In the genomic region with DNA sequence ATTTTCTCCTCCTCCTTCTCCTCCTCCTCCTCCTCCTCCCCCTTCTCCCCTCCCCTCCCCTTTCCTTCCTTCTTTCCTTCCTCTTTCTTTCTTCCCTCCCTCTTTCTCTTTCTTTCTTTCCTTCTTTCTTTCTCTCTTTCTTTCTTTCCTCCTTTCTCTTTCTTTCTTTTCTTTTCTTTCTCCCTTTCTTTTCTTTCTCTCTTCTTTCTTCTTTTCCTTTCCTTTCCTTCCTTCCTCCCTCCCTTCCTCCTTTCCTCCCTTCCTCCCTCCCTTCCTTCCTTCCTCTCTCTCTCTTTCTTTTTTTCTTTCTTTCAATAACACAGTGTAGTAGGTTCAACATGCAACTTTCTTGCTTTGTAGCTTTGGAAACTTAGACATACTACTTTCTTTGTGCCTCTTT, we compare ENCODE assay signal across 38 cellular contexts. TPM values are rescaled to one million over a fixed set of nuclear protein-coding genes. Genes with fewer than 3 reads are reported as not detected.
"Had no signal": no experiment of that assay in that cellular context is flagged by ENCODE, and none has a peak within 500 bp of the region (broad histone marks: within the 10 kb centered on the region; RNA-seq: fewer than 3 reads in every experiment).

No MANE protein-coding gene starts in this region.

- H3K4me1 ChIP-seq: adrenal gland, body of pancreas, breast epithelium had no signal

- H3K4me3 ChIP-seq: adrenal gland, ascending aorta, body of pancreas, breast epithelium, cardiac muscle cell had no signal

- DNase-seq: activated effector memory CD4-positive, alpha-beta T cell treated with anti-CD3 and anti-CD28 coated beads, Interleukin-2, amount 50 U/mL, for 16 hours; activated effector memory CD4-positive, alpha-beta T cell treated with Interleukin-2 at 50 U/mL for 16 hours; activated gamma-delta T cell; activated gamma-delta T cell treated with Interleukin-2 at 50 U/mL for 16 hours; activated naive CD4-positive, alpha-beta T cell; activated naive CD4-positive, alpha-beta T cell treated with anti-CD3 and anti-CD28 coated beads for 36 hours; activated naive CD4-positive, alpha-beta T cell treated with anti-CD3 and anti-CD28 coated beads, Interleukin-2, amount 10 ng/mL, durations not matched to agents 7 days and 5 days; activated naive CD4-positive, alpha-beta T cell treated with anti-CD3 and anti-CD28 coated beads, Interleukin-2, amount 50 U/mL, for 16 hours; activated naive CD4-positive, alpha-beta T cell treated with Interleukin-2 at 50 U/mL for 16 hours; activated naive CD8-positive, alpha-beta T cell treated with anti-CD3 and anti-CD28 coated beads for 36 hours; activated naive CD8-positive, alpha-beta T cell treated with anti-CD3 and anti-CD28 coated beads, Interleukin-2, amount 10 ng/mL, durations not matched to agents 7 days and 5 days; activated naive CD8-positive, alpha-beta T cell treated with anti-CD3 and anti-CD28 coated beads, Interleukin-2, amount 50 U/mL, for 24 hours; activated T-cell treated with anti-CD3 and anti-CD28 coated beads, Interleukin-2, amount 50 U/mL, for 4 hours; activated T-cell treated with anti-CD3 and anti-CD28 coated beads, Interleukin-2, amount 50 U/mL, for 48 hours; activated T-cell treated with anti-CD3 and anti-CD28 coated beads, Interleukin-2, amount 50 U/mL, for 72 hours; adrenal gland; amniotic stem cell; amygdala; anterior cingulate cortex; aorta; body of pancreas; brain microvascular endothelial cell; caudate nucleus; central memory CD4-positive, alpha-beta T cell; cerebellar nuclear complex had no signal

- ATAC-seq: activated naive CD4-positive, alpha-beta T cell treated with anti-CD3 and anti-CD28 coated beads, Interleukin-2, amount 50 U/mL, for 72 hours; activated naive CD8-positive, alpha-beta T cell treated with anti-CD3 and anti-CD28 coated beads, Interleukin-2, amount 50 U/mL, for 24 hours; activated T-cell treated with anti-CD3 and anti-CD28 coated beads, Interleukin-2, amount 50 U/mL, for 4 hours; activated T-cell treated with anti-CD3 and anti-CD28 coated beads, Interleukin-2, amount 50 U/mL, for 72 hours; activated T-helper 17 cell treated with anti-CD3 and anti-CD28 coated beads, Interleukin-2, amount 50 U/mL, for 72 hours; body of pancreas had no signal

- H3K4me3 Mint-ChIP-seq: activated naive CD4-positive, alpha-beta T cell treated with anti-CD3 and anti-CD28 coated beads for 36 hours; activated naive CD4-positive, alpha-beta T cell treated with anti-CD3 and anti-CD28 coated beads, Interleukin-2, amount 10 ng/mL, durations not matched to agents 7 days and 5 days; activated naive CD4-positive, alpha-beta T cell treated with anti-CD3 and anti-CD28 coated beads, Interleukin-2, amount 50 U/mL, for 24 hours; activated naive CD8-positive, alpha-beta T cell; activated naive CD8-positive, alpha-beta T cell treated with anti-CD3 and anti-CD28 coated beads for 36 hours; activated naive CD8-positive, alpha-beta T cell treated with anti-CD3 and anti-CD28 coated beads, Interleukin-2, amount 10 ng/mL, durations not matched to agents 7 days and 5 days; activated naive CD8-positive, alpha-beta T cell treated with anti-CD3 and anti-CD28 coated beads, Interleukin-2, amount 50 U/mL, for 24 hours; activated T-cell treated with anti-CD3 and anti-CD28 coated beads, Interleukin-2, amount 50 U/mL, for 4 hours; activated T-cell treated with anti-CD3 and anti-CD28 coated beads, Interleukin-2, amount 50 U/mL, for 72 hours; activated T-helper 1 cell treated with anti-CD3 and anti-CD28 coated beads, Interleukin-12 subunit alpha, Interleukin-12 subunit beta, Interleukin-2, Interleukin-4 antibody, amounts not matched to agents 30 ng/mL and 10 ng/mL and 1 ng/mL, durations not matched to agents 14 hours and 24 hours and 36 hours; activated T-helper 17 cell treated with anti-CD3 and anti-CD28 coated beads, Interleukin-2, amount 50 U/mL, for 72 hours; brain; central memory CD8-positive, alpha-beta T cell had no signal

- H3K9me3 Mint-ChIP-seq: activated naive CD4-positive, alpha-beta T cell treated with anti-CD3 and anti-CD28 coated beads for 36 hours; activated naive CD4-positive, alpha-beta T cell treated with anti-CD3 and anti-CD28 coated beads, Interleukin-2, amount 50 U/mL, for 24 hours; activated naive CD4-positive, alpha-beta T cell treated with anti-CD3 and anti-CD28 coated beads, Interleukin-2, amount 50 U/mL, for 72 hours; activated naive CD8-positive, alpha-beta T cell treated with anti-CD3 and anti-CD28 coated beads, Interleukin-2, amount 10 ng/mL, durations not matched to agents 7 days and 5 days; activated naive CD8-positive, alpha-beta T cell treated with anti-CD3 and anti-CD28 coated beads, Interleukin-2, amount 50 U/mL, for 24 hours; activated T-helper 1 cell treated with anti-CD3 and anti-CD28 coated beads, Interleukin-12 subunit alpha, Interleukin-12 subunit beta, Interleukin-2, Interleukin-4 antibody, amounts not matched to agents 30 ng/mL and 10 ng/mL and 1 ng/mL, durations not matched to agents 14 hours and 24 hours and 36 hours; activated T-helper 2 cell treated with anti-CD3 and anti-CD28 coated beads, Interferon-gamma antibody, Interleukin-2, Interleukin-4, amounts not matched to agents 10 μg/mL and 5 μg/mL and 100 μg/mL, durations not matched to agents 14 hours and 24 hours and 36 hours; brain had no signal

- H3K27me3 ChIP-seq: adrenal gland, ascending aorta, body of pancreas, brain microvascular endothelial cell, breast epithelium, cardiac muscle cell had no signal

- H3K27ac ChIP-seq: adrenal gland, ascending aorta, body of pancreas, brain microvascular endothelial cell, breast epithelium, cardiac muscle cell had no signal

- H3K36me3 Mint-ChIP-seq: activated naive CD4-positive, alpha-beta T cell treated with anti-CD3 and anti-CD28 coated beads, Interleukin-2, amount 10 ng/mL, durations not matched to agents 7 days and 5 days; activated naive CD4-positive, alpha-beta T cell treated with anti-CD3 and anti-CD28 coated beads, Interleukin-2, amount 50 U/mL, for 24 hours; activated naive CD4-positive, alpha-beta T cell treated with anti-CD3 and anti-CD28 coated beads, Interleukin-2, amount 50 U/mL, for 72 hours; activated naive CD8-positive, alpha-beta T cell; activated naive CD8-positive, alpha-beta T cell treated with anti-CD3 and anti-CD28 coated beads for 36 hours; activated naive CD8-positive, alpha-beta T cell treated with anti-CD3 and anti-CD28 coated beads, Interleukin-2, amount 10 ng/mL, durations not matched to agents 7 days and 5 days; brain had no signal

- H3K9me3 ChIP-seq: adrenal gland, ascending aorta, body of pancreas, breast epithelium had no signal

- H3K36me3 ChIP-seq: adrenal gland, ascending aorta, brain microvascular endothelial cell, breast epithelium, cardiac muscle cell had no signal

- H3K27me3 Mint-ChIP-seq: activated naive CD4-positive, alpha-beta T cell treated with anti-CD3 and anti-CD28 coated beads, Interleukin-2, amount 10 ng/mL, durations not matched to agents 7 days and 5 days; activated naive CD4-positive, alpha-beta T cell treated with anti-CD3 and anti-CD28 coated beads, Interleukin-2, amount 50 U/mL, for 24 hours; activated naive CD8-positive, alpha-beta T cell; activated naive CD8-positive, alpha-beta T cell treated with anti-CD3 and anti-CD28 coated beads for 36 hours; activated naive CD8-positive, alpha-beta T cell treated with anti-CD3 and anti-CD28 coated beads, Interleukin-2, amount 10 ng/mL, durations not matched to agents 7 days and 5 days; activated naive CD8-positive, alpha-beta T cell treated with anti-CD3 and anti-CD28 coated beads, Interleukin-2, amount 50 U/mL, for 24 hours; activated T-helper 17 cell treated with anti-CD3 and anti-CD28 coated beads, Interleukin-2, amount 50 U/mL, for 72 hours; brain; central memory CD8-positive, alpha-beta T cell had no signal

- H3K4me1 Mint-ChIP-seq: activated naive CD4-positive, alpha-beta T cell treated with anti-CD3 and anti-CD28 coated beads, Interleukin-2, amount 10 ng/mL, durations not matched to agents 7 days and 5 days; activated naive CD4-positive, alpha-beta T cell treated with anti-CD3 and anti-CD28 coated beads, Interleukin-2, amount 50 U/mL, for 24 hours; activated naive CD8-positive, alpha-beta T cell treated with anti-CD3 and anti-CD28 coated beads for 36 hours; activated naive CD8-positive, alpha-beta T cell treated with anti-CD3 and anti-CD28 coated beads, Interleukin-2, amount 10 ng/mL, durations not matched to agents 7 days and 5 days; activated naive CD8-positive, alpha-beta T cell treated with anti-CD3 and anti-CD28 coated beads, Interleukin-2, amount 50 U/mL, for 24 hours; activated T-helper 17 cell treated with anti-CD3 and anti-CD28 coated beads, Interleukin-2, amount 50 U/mL, for 72 hours; central memory CD8-positive, alpha-beta T cell had no signal

- H3K27ac Mint-ChIP-seq: activated naive CD4-positive, alpha-beta T cell treated with anti-CD3 and anti-CD28 coated beads for 36 hours; activated naive CD4-positive, alpha-beta T cell treated with anti-CD3 and anti-CD28 coated beads, Interleukin-2, amount 10 ng/mL, durations not matched to agents 7 days and 5 days; activated naive CD4-positive, alpha-beta T cell treated with anti-CD3 and anti-CD28 coated beads, Interleukin-2, amount 50 U/mL, for 24 hours; activated naive CD4-positive, alpha-beta T cell treated with anti-CD3 and anti-CD28 coated beads, Interleukin-2, amount 50 U/mL, for 72 hours; activated naive CD8-positive, alpha-beta T cell; activated naive CD8-positive, alpha-beta T cell treated with anti-CD3 and anti-CD28 coated beads for 36 hours; activated naive CD8-positive, alpha-beta T cell treated with anti-CD3 and anti-CD28 coated beads, Interleukin-2, amount 10 ng/mL, durations not matched to agents 7 days and 5 days; activated naive CD8-positive, alpha-beta T cell treated with anti-CD3 and anti-CD28 coated beads, Interleukin-2, amount 50 U/mL, for 24 hours; activated T-cell treated with anti-CD3 and anti-CD28 coated beads, Interleukin-2, amount 50 U/mL, for 72 hours; activated T-helper 1 cell treated with anti-CD3 and anti-CD28 coated beads, Interleukin-12 subunit alpha, Interleukin-12 subunit beta, Interleukin-2, Interleukin-4 antibody, amounts not matched to agents 30 ng/mL and 10 ng/mL and 1 ng/mL, durations not matched to agents 14 hours and 24 hours and 36 hours; activated T-helper 17 cell treated with anti-CD3 and anti-CD28 coated beads, Interleukin-2, amount 50 U/mL, for 72 hours; activated T-helper 2 cell treated with anti-CD3 and anti-CD28 coated beads, Interferon-gamma antibody, Interleukin-2, Interleukin-4, amounts not matched to agents 10 μg/mL and 5 μg/mL and 100 μg/mL, durations not matched to agents 14 hours and 24 hours and 36 hours; brain had no signal

- FAIRE-seq: astrocyte, bronchial epithelial cell had no signal

RNA-seq across cellular contexts. Expression of a gene that starts 46.3 kb away (rescaled TPM):
- total RNA-seq: activated naive CD4-positive, alpha-beta T cell treated with anti-CD3 and anti-CD28 coated beads for 36 hours; activated naive CD4-positive, alpha-beta T cell treated with anti-CD3 and anti-CD28 coated beads, Interleukin-2, amount 50 U/mL, for 72 hours; activated naive CD8-positive, alpha-beta T cell treated with anti-CD3 and anti-CD28 coated beads for 36 hours; activated naive CD8-positive, alpha-beta T cell treated with anti-CD3 and anti-CD28 coated beads, Interleukin-2, amount 10 ng/mL, durations not matched to agents 7 days and 5 days; activated T-cell treated with anti-CD3 and anti-CD28 coated beads, Interleukin-2, amount 50 U/mL, for 72 hours; activated T-helper 1 cell treated with anti-CD3 and anti-CD28 coated beads, Interleukin-12 subunit alpha, Interleukin-12 subunit beta, Interleukin-2, Interleukin-4 antibody, amounts not matched to agents 30 ng/mL and 10 ng/mL and 1 ng/mL, durations not matched to agents 14 hours and 24 hours and 36 hours; activated T-helper 17 cell treated with anti-CD3 and anti-CD28 coated beads, Interleukin-2, amount 50 U/mL, for 72 hours; activated T-helper 2 cell treated with anti-CD3 and anti-CD28 coated beads, Interferon-gamma antibody, Interleukin-2, Interleukin-4, amounts not matched to agents 10 μg/mL and 5 μg/mL and 100 μg/mL, durations not matched to agents 14 hours and 24 hours and 36 hours had no signal
